1 cellular context compared by ENCODE assay signal in genomic region chr7:158704524-158705233, GRCh38.
TF ChIP-seq lines count a peak whose summit lies in the region.

A gene with protein sequence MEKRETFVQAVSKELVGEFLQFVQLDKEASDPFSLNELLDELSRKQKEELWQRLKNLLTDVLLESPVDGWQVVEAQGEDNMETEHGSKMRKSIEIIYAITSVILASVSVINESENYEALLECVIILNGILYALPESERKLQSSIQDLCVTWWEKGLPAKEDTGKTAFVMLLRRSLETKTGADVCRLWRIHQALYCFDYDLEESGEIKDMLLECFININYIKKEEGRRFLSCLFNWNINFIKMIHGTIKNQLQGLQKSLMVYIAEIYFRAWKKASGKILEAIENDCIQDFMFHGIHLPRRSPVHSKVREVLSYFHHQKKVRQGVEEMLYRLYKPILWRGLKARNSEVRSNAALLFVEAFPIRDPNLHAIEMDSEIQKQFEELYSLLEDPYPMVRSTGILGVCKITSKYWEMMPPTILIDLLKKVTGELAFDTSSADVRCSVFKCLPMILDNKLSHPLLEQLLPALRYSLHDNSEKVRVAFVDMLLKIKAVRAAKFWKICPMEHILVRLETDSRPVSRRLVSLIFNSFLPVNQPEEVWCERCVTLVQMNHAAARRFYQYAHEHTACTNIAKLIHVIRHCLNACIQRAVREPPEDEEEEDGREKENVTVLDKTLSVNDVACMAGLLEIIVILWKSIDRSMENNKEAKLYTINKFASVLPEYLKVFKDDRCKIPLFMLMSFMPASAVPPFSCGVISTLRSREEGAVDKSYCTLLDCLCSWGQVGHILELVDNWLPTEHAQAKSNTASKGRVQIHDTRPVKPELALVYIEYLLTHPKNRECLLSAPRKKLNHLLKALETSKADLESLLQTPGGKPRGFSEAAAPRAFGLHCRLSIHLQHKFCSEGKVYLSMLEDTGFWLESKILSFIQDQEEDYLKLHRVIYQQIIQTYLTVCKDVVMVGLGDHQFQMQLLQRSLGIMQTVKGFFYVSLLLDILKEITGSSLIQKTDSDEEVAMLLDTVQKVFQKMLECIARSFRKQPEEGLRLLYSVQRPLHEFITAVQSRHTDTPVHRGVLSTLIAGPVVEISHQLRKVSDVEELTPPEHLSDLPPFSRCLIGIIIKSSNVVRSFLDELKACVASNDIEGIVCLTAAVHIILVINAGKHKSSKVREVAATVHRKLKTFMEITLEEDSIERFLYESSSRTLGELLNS (minus strand): TSS chr7:158704804. CDS start chr7:158701899, 2,905 bp downstream.

TF ChIP-seq in GM12878, 131 proteins besides CTCF, POLR2A, EP300 and RAD21 (continued from another document and continues in another):
- TF ChIP-seq KAT2A (conservative IDR thresholded peaks at IDR 0.05; ENCODE audit: control insufficient read depth, low read depth, low read length): no peak
- peak; percentile 92 for TF ChIP-seq POLR2AphosphoS2 (IDR thresholded peaks at IDR 0.05; ENCODE audit: low read depth, low read length)
- no peak for TF ChIP-seq ZSCAN29 (IDR thresholded peaks at IDR 0.05)
- TF ChIP-seq SPI1 (IDR thresholded peaks at IDR 0.05; ENCODE audit: borderline replicate concordance, insufficient read depth, low read depth, low read length): no peak
- peak; percentile 6 for TF ChIP-seq SP1 (IDR thresholded peaks at IDR 0.05; ENCODE audit: low read depth, low read length)
- no peak for TF ChIP-seq RAD51 (IDR thresholded peaks at IDR 0.05)
- no peak for TF ChIP-seq RFX5 (IDR thresholded peaks at IDR 0.05; ENCODE audit: low read depth, low read length)
- 0 out of 2 replicates have a peak, but pooled peaks have one; percentile 4 for TF ChIP-seq NR2F1 (conservative IDR thresholded peaks at IDR 0.05)
- peak; percentile 33; the same call in 1 of the 2 replicates for TF ChIP-seq DPF2 (IDR thresholded peaks at IDR 0.05)
- TF ChIP-seq SMC3 (IDR thresholded peaks at IDR 0.05; ENCODE audit: borderline replicate concordance, low read length): no peak
- TF ChIP-seq TARDBP (IDR thresholded peaks at IDR 0.05; ENCODE audit: borderline replicate concordance): 0 out of 2 replicates have a peak, but pooled peaks have one; percentile 72
- peak; percentile 72; the same call in 1 of the 2 replicates for TF ChIP-seq TCF3 (IDR thresholded peaks at IDR 0.05; ENCODE audit: borderline replicate concordance, insufficient read depth, low read depth, low read length)
- TF ChIP-seq, protein P1, sequence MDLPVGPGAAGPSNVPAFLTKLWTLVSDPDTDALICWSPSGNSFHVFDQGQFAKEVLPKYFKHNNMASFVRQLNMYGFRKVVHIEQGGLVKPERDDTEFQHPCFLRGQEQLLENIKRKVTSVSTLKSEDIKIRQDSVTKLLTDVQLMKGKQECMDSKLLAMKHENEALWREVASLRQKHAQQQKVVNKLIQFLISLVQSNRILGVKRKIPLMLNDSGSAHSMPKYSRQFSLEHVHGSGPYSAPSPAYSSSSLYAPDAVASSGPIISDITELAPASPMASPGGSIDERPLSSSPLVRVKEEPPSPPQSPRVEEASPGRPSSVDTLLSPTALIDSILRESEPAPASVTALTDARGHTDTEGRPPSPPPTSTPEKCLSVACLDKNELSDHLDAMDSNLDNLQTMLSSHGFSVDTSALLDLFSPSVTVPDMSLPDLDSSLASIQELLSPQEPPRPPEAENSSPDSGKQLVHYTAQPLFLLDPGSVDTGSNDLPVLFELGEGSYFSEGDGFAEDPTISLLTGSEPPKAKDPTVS (IDR thresholded peaks at IDR 0.05; ENCODE audit: low read depth, low read length): no peak
- no peak for TF ChIP-seq WRNIP1 (IDR thresholded peaks at IDR 0.05; ENCODE audit: borderline replicate concordance, low read depth, low read length)
- 0 out of 2 replicates have a peak, but pooled peaks have one; percentile 43 for TF ChIP-seq CBX5 (IDR thresholded peaks at IDR 0.05; ENCODE audit: low read depth)
- TF ChIP-seq ZNF622 (IDR thresholded peaks at IDR 0.05): no peak
- no peak for TF ChIP-seq ZZZ3 (IDR thresholded peaks at IDR 0.05; ENCODE audit: control insufficient read depth, insufficient read length, low read depth)
- no peak for TF ChIP-seq MTA2 (IDR thresholded peaks at IDR 0.05; ENCODE audit: low read depth)
- TF ChIP-seq ESRRA (IDR thresholded peaks at IDR 0.05; ENCODE audit: low read length): no peak
- TF ChIP-seq MEF2A (IDR thresholded peaks at IDR 0.05; ENCODE audit: insufficient read depth, low read depth, low read length): 0 out of 2 replicates have a peak, but pooled peaks have one; percentile 41
- no peak for TF ChIP-seq ETV6 (conservative IDR thresholded peaks at IDR 0.05 in 1 of 2, IDR thresholded peaks at IDR 0.05 in 1 of 2; ENCODE audit: borderline replicate concordance in 1 of 2, low read depth in 1 of 2)
- TF ChIP-seq MYC (IDR thresholded peaks at IDR 0.05; ENCODE audit: insufficient read depth, insufficient read length, insufficient replicate concordance, low read length, severe bottlenecking): no peak
- TF ChIP-seq RUNX3 (IDR thresholded peaks at IDR 0.05; ENCODE audit: low read length): peak; percentile 6; the same call in 1 of the 2 replicates
- TF ChIP-seq SREBF2 (IDR thresholded peaks at IDR 0.05; ENCODE audit: low read length): no peak
- no peak for TF ChIP-seq HDAC2 (IDR thresholded peaks at IDR 0.05)
- TF ChIP-seq BACH1 (IDR thresholded peaks at IDR 0.05; ENCODE audit: borderline replicate concordance): peak; percentile 52
- TF ChIP-seq, protein P2, sequence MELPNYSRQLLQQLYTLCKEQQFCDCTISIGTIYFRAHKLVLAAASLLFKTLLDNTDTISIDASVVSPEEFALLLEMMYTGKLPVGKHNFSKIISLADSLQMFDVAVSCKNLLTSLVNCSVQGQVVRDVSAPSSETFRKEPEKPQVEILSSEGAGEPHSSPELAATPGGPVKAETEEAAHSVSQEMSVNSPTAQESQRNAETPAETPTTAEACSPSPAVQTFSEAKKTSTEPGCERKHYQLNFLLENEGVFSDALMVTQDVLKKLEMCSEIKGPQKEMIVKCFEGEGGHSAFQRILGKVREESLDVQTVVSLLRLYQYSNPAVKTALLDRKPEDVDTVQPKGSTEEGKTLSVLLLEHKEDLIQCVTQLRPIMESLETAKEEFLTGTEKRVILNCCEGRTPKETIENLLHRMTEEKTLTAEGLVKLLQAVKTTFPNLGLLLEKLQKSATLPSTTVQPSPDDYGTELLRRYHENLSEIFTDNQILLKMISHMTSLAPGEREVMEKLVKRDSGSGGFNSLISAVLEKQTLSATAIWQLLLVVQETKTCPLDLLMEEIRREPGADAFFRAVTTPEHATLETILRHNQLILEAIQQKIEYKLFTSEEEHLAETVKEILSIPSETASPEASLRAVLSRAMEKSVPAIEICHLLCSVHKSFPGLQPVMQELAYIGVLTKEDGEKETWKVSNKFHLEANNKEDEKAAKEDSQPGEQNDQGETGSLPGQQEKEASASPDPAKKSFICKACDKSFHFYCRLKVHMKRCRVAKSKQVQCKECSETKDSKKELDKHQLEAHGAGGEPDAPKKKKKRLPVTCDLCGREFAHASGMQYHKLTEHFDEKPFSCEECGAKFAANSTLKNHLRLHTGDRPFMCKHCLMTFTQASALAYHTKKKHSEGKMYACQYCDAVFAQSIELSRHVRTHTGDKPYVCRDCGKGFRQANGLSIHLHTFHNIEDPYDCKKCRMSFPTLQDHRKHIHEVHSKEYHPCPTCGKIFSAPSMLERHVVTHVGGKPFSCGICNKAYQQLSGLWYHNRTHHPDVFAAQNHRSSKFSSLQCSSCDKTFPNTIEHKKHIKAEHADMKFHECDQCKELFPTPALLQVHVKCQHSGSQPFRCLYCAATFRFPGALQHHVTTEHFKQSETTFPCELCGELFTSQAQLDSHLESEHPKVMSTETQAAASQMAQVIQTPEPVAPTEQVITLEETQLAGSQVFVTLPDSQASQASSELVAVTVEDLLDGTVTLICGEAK (IDR thresholded peaks at IDR 0.05; ENCODE audit: borderline replicate concordance): no peak
- peak; percentile 99 for TF ChIP-seq CHD2 (IDR thresholded peaks at IDR 0.05; ENCODE audit: borderline replicate concordance, low read depth, low read length)
- TF ChIP-seq, protein P3, sequence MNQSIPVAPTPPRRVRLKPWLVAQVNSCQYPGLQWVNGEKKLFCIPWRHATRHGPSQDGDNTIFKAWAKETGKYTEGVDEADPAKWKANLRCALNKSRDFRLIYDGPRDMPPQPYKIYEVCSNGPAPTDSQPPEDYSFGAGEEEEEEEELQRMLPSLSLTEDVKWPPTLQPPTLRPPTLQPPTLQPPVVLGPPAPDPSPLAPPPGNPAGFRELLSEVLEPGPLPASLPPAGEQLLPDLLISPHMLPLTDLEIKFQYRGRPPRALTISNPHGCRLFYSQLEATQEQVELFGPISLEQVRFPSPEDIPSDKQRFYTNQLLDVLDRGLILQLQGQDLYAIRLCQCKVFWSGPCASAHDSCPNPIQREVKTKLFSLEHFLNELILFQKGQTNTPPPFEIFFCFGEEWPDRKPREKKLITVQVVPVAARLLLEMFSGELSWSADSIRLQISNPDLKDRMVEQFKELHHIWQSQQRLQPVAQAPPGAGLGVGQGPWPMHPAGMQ (IDR thresholded peaks at IDR 0.05; ENCODE audit: borderline replicate concordance): peak; percentile 44; the same call in 1 of the 2 replicates
- TF ChIP-seq STAT3 (IDR thresholded peaks at IDR 0.05; ENCODE audit: low read depth, low read length): no peak
- no peak for TF ChIP-seq SUZ12 (IDR thresholded peaks at IDR 0.05; ENCODE audit: unreplicated experiment)
- TF ChIP-seq PKNOX1 (IDR thresholded peaks at IDR 0.05): peak; percentile 89
- 0 out of 2 replicates have a peak, but pooled peaks have one; percentile 20 for TF ChIP-seq NRF1 (conservative IDR thresholded peaks at IDR 0.05; ENCODE audit: low read depth, low read length)
- peak; percentile 93 for TF ChIP-seq BRCA1 (IDR thresholded peaks at IDR 0.05; ENCODE audit: low read depth, low read length)
- TF ChIP-seq REST (IDR thresholded peaks at IDR 0.05; ENCODE audit: low read depth, low read length): no peak
- TF ChIP-seq NFYA (IDR thresholded peaks at IDR 0.05; ENCODE audit: borderline replicate concordance, low read depth, low read length): no peak
- TF ChIP-seq SIN3A (IDR thresholded peaks at IDR 0.05; ENCODE audit: low read depth, low read length): peak; percentile 91
- TF ChIP-seq MEF2B (IDR thresholded peaks at IDR 0.05; ENCODE audit: partially characterized antibody, poor library complexity, severe bottlenecking): no peak
- TF ChIP-seq RELA (IDR thresholded peaks at IDR 0.05; ENCODE audit: borderline replicate concordance, partially characterized antibody): no peak
- TF ChIP-seq STAT1 (conservative IDR thresholded peaks at IDR 0.05): peak; percentile 67; the same call in 1 of the 2 replicates
- no peak for TF ChIP-seq FOXM1 (IDR thresholded peaks at IDR 0.05; ENCODE audit: low read depth, low read length)
- no peak for TF ChIP-seq TCF7 (IDR thresholded peaks at IDR 0.05; ENCODE audit: borderline replicate concordance)
- 0 out of 4 replicates have a peak, but pooled peaks of 1 of the 2 experiments have one; percentile 31 for TF ChIP-seq SRF (IDR thresholded peaks at IDR 0.05; ENCODE audit: low read depth in 2 of 2, low read length in 2 of 2)
